In genomic region chrX:3295731-3296130, GRCh38 we compare ENCODE assay signal across 11 cellular contexts. TPM values are rescaled to one million over a fixed set of nuclear protein-coding genes. Genes with fewer than 3 reads are reported as not detected.
DNase-seq lines count a peak whose midpoint lies in the region; TF ChIP-seq lines count a peak whose summit lies in the region.
"Had no signal": no experiment of that assay in that cellular context is flagged by ENCODE, and none has a peak within 500 bp of the region (broad histone marks: within the 10 kb centered on the region; RNA-seq: fewer than 3 reads in every experiment).

No MANE protein-coding gene starts in this region.

- H3K4me1 ChIP-seq in H9 (ENCODE audit: insufficient read depth, low read length) = peaks cover 2% of the 10 kb centered on the region; the same call in 1 of the 2 replicates
- H3K4me1 ChIP-seq: upper lobe of right lung had no signal

- H2BK12ac ChIP-seq in H9 (ENCODE audit: insufficient read length, low read depth, low read length) = no peak overlapping the region

- H3K9me3 Mint-ChIP-seq in H9 = peaks cover 0 to 3% of the 10 kb centered on the region in 2 experiments; a peak in 2 of 5 replicates

- no peaks in the 10 kb centered on the region for H3K27me3 ChIP-seq in H9 (ENCODE audit: insufficient read depth, low read length)
- H3K27me3 ChIP-seq: ovary, upper lobe of right lung had no signal

- no peak overlapping the region for H3T11ph ChIP-seq in H9 (ENCODE audit: low read length)

- H4K5ac ChIP-seq in H9 (ENCODE audit: insufficient read length, low read depth, low read length) = no peak overlapping the region

- H4K20me1 ChIP-seq in H9 (ENCODE audit: control insufficient read depth, insufficient read depth, insufficient read length) = no peaks in the 10 kb centered on the region

- no peak overlapping the region for H3K18ac ChIP-seq in H9 (ENCODE audit: insufficient read length, low read depth, low read length)

- TF ChIP-seq CTCF in H9 (conservative IDR thresholded peaks at IDR 0.05) = no peak

- H4K91ac ChIP-seq in H9 (ENCODE audit: insufficient read length, low read depth, low read length) = no peak overlapping the region

- DNase-seq in NCI-H2171 treated with DMSO at 0.1 percent for 48 hours (lab: John Stamatoyannopoulos, UW) (peak; percentile 1), NCI-H2171 (lab: John Stamatoyannopoulos, UW) (no peak), H9 (peak; percentile 80), SK-N-DZ (ENCODE audit: low spot score) (peak; percentile 2), islet precursor cell (peak; percentile 60), Kasumi-1 (lab: John Stamatoyannopoulos, UW) (no peak), NCI-H774 (lab: John Stamatoyannopoulos, UW) (no peak), NCI-H1105 (lab: John Stamatoyannopoulos, UW) (no peak)
- DNase-seq: activated T-cell treated with anti-CD3 and anti-CD28 coated beads, Interleukin-2, amount 50 U/mL, for 72 hours; ovary; upper lobe of right lung had no signal

- H3K79me2 ChIP-seq in H9 (ENCODE audit: insufficient read depth, low read length) = no peaks in the 10 kb centered on the region

- H3K27ac ChIP-seq in H9 (ENCODE audit: insufficient read length, low read depth, low read length) = no peak overlapping the region
- H3K27ac ChIP-seq: ovary, upper lobe of right lung had no signal

- H2AFZ ChIP-seq in H9 (ENCODE audit: low read length) = no peak overlapping the region

- no peak overlapping the region for H2AK5ac ChIP-seq in H9 (ENCODE audit: insufficient read length, low read length)

- no peak overlapping the region for H3K4me3 Mint-ChIP-seq in H9
- H3K4me3 Mint-ChIP-seq: activated T-cell treated with anti-CD3 and anti-CD28 coated beads, Interleukin-2, amount 50 U/mL, for 72 hours had no signal

- no peak overlapping the region for H3K4me2 ChIP-seq in H9 (ENCODE audit: insufficient read depth, insufficient read length, low read length)

- no peak overlapping the region for H3K4ac ChIP-seq in H9 (ENCODE audit: low read depth, low read length)

- no peak overlapping the region for H2BK120ac ChIP-seq in H9 (ENCODE audit: low read depth, low read length, poor library complexity, severe bottlenecking)

- peaks cover 1% of the 10 kb centered on the region; the same call in 1 of the 2 replicates for H3K27me3 Mint-ChIP-seq in H9 (ENCODE audit: low read depth)

- H2BK20ac ChIP-seq in H9 (ENCODE audit: low read depth, low read length, poor library complexity, severe bottlenecking) = no peak overlapping the region

- no peak overlapping the region for H2BK15ac ChIP-seq in H9 (ENCODE audit: low read depth, low read length)

- no peaks in the 10 kb centered on the region for H3K36me3 Mint-ChIP-seq in H9 (ENCODE audit: insufficient read depth in 1 of 3, low read depth in 3 of 3)

- H2BK5ac ChIP-seq in H9 (ENCODE audit: insufficient read length, low read length) = no peak overlapping the region

- no peak overlapping the region for H3K56ac ChIP-seq in H9 (ENCODE audit: insufficient read length, low read depth, low read length)

- H3K27ac Mint-ChIP-seq in H9 = no peak overlapping the region
- H3K27ac Mint-ChIP-seq: activated T-cell treated with anti-CD3 and anti-CD28 coated beads, Interleukin-2, amount 50 U/mL, for 72 hours had no signal

- no peak overlapping the region for H3K9ac ChIP-seq in H9 (ENCODE audit: extremely low read depth, insufficient read length, low read length)

- H3K23me2 ChIP-seq in H9 (ENCODE audit: insufficient read length, low read depth, low read length, poor library complexity, severe bottlenecking) = no peaks in the 10 kb centered on the region

- H3K79me1 ChIP-seq in H9 (ENCODE audit: insufficient read depth, low read depth, low read length, poor library complexity, severe bottlenecking) = no peaks in the 10 kb centered on the region

- WGBS in H9 (ENCODE audit: extremely low coverage, insufficient read length, low lambda C conversion rate) = no CpG with 5 or more reads among the region's 5 CpGs

- no peaks in the 10 kb centered on the region for H3K9me3 ChIP-seq in H9 (ENCODE audit: control insufficient read depth, low read depth, low read length)
- H3K9me3 ChIP-seq: ovary, upper lobe of right lung had no signal

- H3K4me1 Mint-ChIP-seq in H9 = peaks cover 6 to 8% of the 10 kb centered on the region in 2 experiments

- no peak overlapping the region for H3K14ac ChIP-seq in H9 (ENCODE audit: insufficient read depth, low read length)

- no peak overlapping the region for H3K23ac ChIP-seq in H9 (ENCODE audit: insufficient read length, low read depth, low read length)

- no peak overlapping the region for H4K8ac ChIP-seq in H9 (replicated peaks; ENCODE audit: insufficient read length, low read depth, low read length)

RNA-seq across cellular contexts. Expression of gene MXRA5, which starts 50.7 kb away (rescaled TPM):
- 0.99 and 1.0 TPM in 2 replicates for total RNA-seq in H9 (2021)
- 0.03 and 0.10 TPM in 2 replicates for polyA plus RNA-seq in SK-N-DZ (2014; cell fraction: cytosol; rRNA removed)
- polyA plus RNA-seq in SK-N-DZ (2014; cell fraction: nucleus; rRNA removed) = 0.02 and 0.18 TPM in 2 replicates
- total RNA-seq: activated T-cell treated with anti-CD3 and anti-CD28 coated beads, Interleukin-2, amount 50 U/mL, for 72 hours had no signal

Comparison
In these comparisons a context has a peak if more than half of its experiments do, and no peak if none do; other contexts are left out.
1. DNase-seq: peak in NCI-H2171 treated with DMSO at 0.1 percent for 48 hours (single experiment), H9 (single experiment), SK-N-DZ (single experiment) and islet precursor cell (single experiment); none in NCI-H2171 (single experiment), Kasumi-1 (0 of 2), NCI-H774 (single experiment) and NCI-H1105 (single experiment).